ENCODE assay signal across 8 cellular contexts in the genomic region with DNA sequence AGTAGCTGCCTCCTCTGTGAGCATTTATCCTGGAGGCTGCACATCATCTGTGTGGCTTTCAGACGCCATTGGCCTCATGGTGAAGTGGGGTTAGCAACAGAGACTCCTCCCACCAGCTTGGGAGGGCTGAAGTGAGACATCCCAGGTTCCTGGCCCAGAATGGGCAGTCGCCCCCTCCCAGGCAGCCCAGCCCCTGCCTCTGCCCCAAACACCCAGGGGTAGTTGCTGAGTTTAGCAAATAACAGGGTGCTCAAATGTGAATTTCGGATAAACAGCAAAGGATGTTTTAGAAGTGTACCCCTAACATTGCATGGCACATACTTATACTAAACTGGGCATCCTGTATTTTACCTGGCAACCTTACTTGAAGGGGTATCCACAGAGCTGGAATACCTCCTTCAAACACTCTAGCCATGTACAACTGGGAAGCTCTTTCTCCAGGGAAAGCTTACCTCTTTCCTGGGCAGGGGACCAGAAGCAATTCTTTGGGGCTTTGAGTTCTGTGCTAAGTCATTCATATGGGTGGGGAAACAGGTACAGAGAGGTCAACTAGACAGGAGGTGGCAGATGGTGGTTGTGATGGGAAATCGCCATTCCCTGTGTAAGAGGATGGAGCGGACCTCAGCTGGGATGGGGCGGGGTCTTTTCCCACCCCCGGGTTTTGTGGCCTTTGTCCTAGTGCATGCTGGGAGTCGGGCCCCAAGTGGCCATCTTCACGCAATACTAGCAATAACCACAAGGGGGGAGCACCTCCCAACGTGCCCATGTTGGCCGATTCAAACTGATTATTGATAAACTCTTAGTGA. TPM values are rescaled to one million over a fixed set of nuclear protein-coding genes. Genes with fewer than 3 reads are reported as not detected.
DNase-seq lines count a peak whose midpoint lies in the region; ATAC-seq, FAIRE-seq and TF ChIP-seq lines count a peak whose summit lies in the region.

No MANE protein-coding gene starts in this region.

- no peaks in the 10 kb centered on the region for H3K27me3 ChIP-seq in endothelial cell of umbilical vein (ENCODE audit: control insufficient read depth in 2 of 2, insufficient read depth in 2 of 2, low read length in 2 of 2)
- no peaks in the 10 kb centered on the region for H3K27me3 ChIP-seq in naive thymus-derived CD4-positive, alpha-beta T cell (ENCODE audit: control insufficient read depth in 2 of 2, insufficient read depth in 2 of 2, low read length in 2 of 2)

- dilution Hi-C loops in endothelial cell of umbilical vein (cut with MboI; ENCODE audit: extremely low pct_ligation_motif_present, low sequenced_read_pairs) = no loop called here

- no peak overlapping the region for H3K4me3 ChIP-seq in endothelial cell of umbilical vein (replicated peaks in 1 of 3; ENCODE audit: insufficient read depth in 1 of 3, low read depth in 1 of 3, low read length in 3 of 3)
- no peak overlapping the region for H3K4me3 ChIP-seq in naive thymus-derived CD4-positive, alpha-beta T cell (ENCODE audit: low read length)

- H3K27ac ChIP-seq in endothelial cell of umbilical vein (ENCODE audit: insufficient read depth, low read depth, low read length) = no peak overlapping the region
- H3K27ac ChIP-seq in naive thymus-derived CD4-positive, alpha-beta T cell (ENCODE audit: low read depth, low read length) = no peak overlapping the region

- H3K27me3 Mint-ChIP-seq in naive thymus-derived CD4-positive, alpha-beta T cell = peaks cover 32 to 76% (median 56%) of the 10 kb centered on the region in 5 donors

- peak; percentile 21 for TF ChIP-seq POLR2A in endothelial cell of umbilical vein (IDR thresholded peaks at IDR 0.05; ENCODE audit: low read depth, low read length)

- peaks cover 0 to 6% (median 0%) of the 10 kb centered on the region in 5 donors for H3K36me3 Mint-ChIP-seq in naive thymus-derived CD4-positive, alpha-beta T cell

- H3K9me3 ChIP-seq in endothelial cell of umbilical vein (replicated peaks; ENCODE audit: control insufficient read depth, insufficient read depth, low read length) = no peaks in the 10 kb centered on the region
- no peaks in the 10 kb centered on the region for H3K9me3 ChIP-seq in naive thymus-derived CD4-positive, alpha-beta T cell (ENCODE audit: control insufficient read depth in 2 of 3, low read length in 3 of 3)

- no peaks in the 10 kb centered on the region for H3K9me1 ChIP-seq in endothelial cell of umbilical vein (replicated peaks; ENCODE audit: control insufficient read depth, extremely low read depth, insufficient read depth, low read length)

- peaks cover 0 to 18% (median 7%) of the 10 kb centered on the region in 11 donors for H3K9me3 Mint-ChIP-seq in naive thymus-derived CD4-positive, alpha-beta T cell

- no peak overlapping the region for H3K27ac Mint-ChIP-seq in naive thymus-derived CD4-positive, alpha-beta T cell

- H2AFZ ChIP-seq in endothelial cell of umbilical vein (ENCODE audit: low read depth, low read length) = peak overlapping the region; percentile 97

- no peaks in the 10 kb centered on the region for H3K4me1 ChIP-seq in endothelial cell of umbilical vein (ENCODE audit: control insufficient read depth, extremely low read depth, insufficient read depth, low read length)
- H3K4me1 ChIP-seq in naive thymus-derived CD4-positive, alpha-beta T cell (ENCODE audit: control insufficient read depth in 2 of 2, insufficient read depth in 2 of 2, low read length in 2 of 2) = peaks cover 0 to 9% of the 10 kb centered on the region in 2 donors

- peak; percentile 95 for FAIRE-seq in endothelial cell of umbilical vein (lab: Jason Lieb, UNC)

- POLR2A ChIA-PET in endothelial cell of umbilical vein (lab: Charles Lee) = interaction anchor here (0.6 to 1.0 kb wide), 2 partner anchors 21 to 873 kb away, joined by 4 to 5 read pairs; no protein-coding TSS in a partner anchor
- POLR2A ChIA-PET in naive thymus-derived CD4-positive, alpha-beta T cell (lab: Charles Lee) = interaction anchor here (0.5 to 1.6 kb wide), 3 partner anchors 8 to 141 kb away, joined by 3 to 10 read pairs (median 3); no protein-coding TSS in a partner anchor

- H3K4me1 Mint-ChIP-seq in naive thymus-derived CD4-positive, alpha-beta T cell = peaks cover 13 to 35% (median 18%) of the 10 kb centered on the region in 7 donors

- TSS peak; percentile 99 for BruUV-seq in endothelial cell of umbilical vein (replicated peaks; lab: Mats Ljungman, UMichigan)

- CTCF ChIA-PET in endothelial cell of umbilical vein (lab: Charles Lee) = interaction anchor here (0.7 to 4.3 kb wide), 14 partner anchors 11 to 640 kb away, joined by 3 to 40 read pairs (median 4); partner anchors contain the start of genes MTFP1, RNF215 and SEC14L2
- CTCF ChIA-PET in naive thymus-derived CD4-positive, alpha-beta T cell (lab: Charles Lee) = interaction anchor here (0.6 to 2.0 kb wide), 3 partner anchors 9 to 60 kb away, joined by 4 read pairs; no protein-coding TSS in a partner anchor

- peak; percentile 77 to 83 for TF ChIP-seq CTCF in endothelial cell of umbilical vein (IDR thresholded peaks at IDR 0.05; ENCODE audit: extremely low read depth in 1 of 2, insufficient read depth in 1 of 2, low read depth in 1 of 2, low read length in 2 of 2)

- no peaks in the 10 kb centered on the region for H3K36me3 ChIP-seq in endothelial cell of umbilical vein (ENCODE audit: control insufficient read depth in 2 of 2, extremely low read depth in 1 of 2, insufficient read depth in 2 of 2, low read length in 2 of 2)
- H3K36me3 ChIP-seq in naive thymus-derived CD4-positive, alpha-beta T cell (ENCODE audit: control insufficient read depth in 2 of 3, insufficient read depth in 3 of 3, low read length in 3 of 3) = no peaks in the 10 kb centered on the region

- H3K9ac ChIP-seq in endothelial cell of umbilical vein (replicated peaks; ENCODE audit: extremely low read depth, insufficient read depth, low read length) = no peak overlapping the region

- DNase-seq in Ammon's horn (ENCODE audit: low spot score) (peak; percentile 62), GM19238 (ENCODE audit: insufficient read length, low spot score) (peak; percentile 69), NCI-H345 (lab: John Stamatoyannopoulos, UW) (peak; percentile 60), endothelial cell of umbilical vein (ENCODE audit: low read depth, low spot score) (peak; percentile 76)
- DNase-seq in activated CD4-positive, alpha-beta T cell treated with anti-CD3 and anti-CD28 coated beads, Interleukin-2, amount 50 U/mL, for 4 hours = peak; percentile 22 to 44
- DNase-seq in naive thymus-derived CD4-positive, alpha-beta T cell = peak in 4 of 9 donors; percentile 34 to 61 (median 46)

- H3K4me2 ChIP-seq in endothelial cell of umbilical vein (ENCODE audit: insufficient read depth, low read length) = peak overlapping the region; percentile 52

- no peaks in the 10 kb centered on the region for H3K79me2 ChIP-seq in endothelial cell of umbilical vein (ENCODE audit: control insufficient read depth, insufficient read depth, low read length)

- intact Hi-C loops in endothelial cell of umbilical vein (cut with micrococcal nuclease) = loop anchor here (1.0 kb wide), 3 partner anchors 40 to 310 kb away; no protein-coding TSS in a partner anchor
- intact Hi-C loops in naive thymus-derived CD4-positive, alpha-beta T cell (cut with micrococcal nuclease) = loop anchor here (1.0 to 2.0 kb wide), 2 partner anchors 40 kb away; no protein-coding TSS in a partner anchor

- H3K4me3 Mint-ChIP-seq in naive thymus-derived CD4-positive, alpha-beta T cell = no peak overlapping the region

- H4K20me1 ChIP-seq in endothelial cell of umbilical vein (replicated peaks; ENCODE audit: control insufficient read depth, extremely low read depth, insufficient read depth, low read length) = no peaks in the 10 kb centered on the region

- peak; percentile 54 for ATAC-seq in naive thymus-derived CD4-positive, alpha-beta T cell
- ATAC-seq in GM18519 (IDR thresholded peaks at IDR 0.05; ENCODE audit: low FRiP score, unreplicated experiment) (no peak), HG02759 (IDR thresholded peaks at IDR 0.05; ENCODE audit: unreplicated experiment) (no peak)

RNA-seq across cellular contexts. Expression of gene MTFP1, which starts 19.3 kb away (rescaled TPM):
- 30.3 and 33.9 TPM in 2 replicates for total RNA-seq in endothelial cell of umbilical vein
- 41.9 and 55.4 TPM in 2 replicates for polyA plus RNA-seq in endothelial cell of umbilical vein
- 30.6 and 32.7 TPM in 2 replicates for polyA plus RNA-seq in endothelial cell of umbilical vein (2011; cell fraction: cytosol; rRNA removed)
- 20.6 and 21.5 TPM in 2 replicates for polyA plus RNA-seq in endothelial cell of umbilical vein (2011; cell fraction: nucleus; rRNA removed)
- 19.4 and 24.2 TPM in 2 replicates for polyA plus RNA-seq in endothelial cell of umbilical vein (2012)
- 10.8 and 20.8 TPM in 2 replicates for polyA minus RNA-seq in endothelial cell of umbilical vein
- 35.0 TPM for polyA minus RNA-seq in endothelial cell of umbilical vein (2011; cell fraction: cytosol; rRNA and poly(A)+ RNA removed)
- 18.0 and 18.9 TPM in 2 replicates for polyA minus RNA-seq in endothelial cell of umbilical vein (2011; cell fraction: nucleus; rRNA and poly(A)+ RNA removed)
- total RNA-seq in naive thymus-derived CD4-positive, alpha-beta T cell = 10 to 100 TPM; 10.2 to 68.2 (median 23.6) TPM
- polyA plus RNA-seq in naive thymus-derived CD4-positive, alpha-beta T cell = 10 to 100 TPM; 26.7 to 30.4 TPM

RNA-seq across cellular contexts. Expression of gene SEC14L3, which starts 27.0 kb away (rescaled TPM):
- not detected in 2 replicates for total RNA-seq in endothelial cell of umbilical vein
- polyA plus RNA-seq in endothelial cell of umbilical vein = not detected in 2 replicates
- polyA plus RNA-seq in endothelial cell of umbilical vein (2011; cell fraction: cytosol; rRNA removed) = not detected in 2 replicates
- not detected in 2 replicates for polyA plus RNA-seq in endothelial cell of umbilical vein (2011; cell fraction: nucleus; rRNA removed)
- not detected in 2 replicates for polyA plus RNA-seq in endothelial cell of umbilical vein (2012)
- polyA minus RNA-seq in endothelial cell of umbilical vein = not detected in 2 replicates
- polyA minus RNA-seq in endothelial cell of umbilical vein (2011; cell fraction: cytosol; rRNA and poly(A)+ RNA removed) = not detected
- polyA minus RNA-seq in endothelial cell of umbilical vein (2011; cell fraction: nucleus; rRNA and poly(A)+ RNA removed) = not detected in 2 replicates
- total RNA-seq in naive thymus-derived CD4-positive, alpha-beta T cell = not detected
- polyA plus RNA-seq in naive thymus-derived CD4-positive, alpha-beta T cell = not detected

RNA-seq across cellular contexts. Expression of gene SEC14L2, which starts 48.0 kb away (rescaled TPM):
- 22.7 and 28.8 TPM in 2 replicates for total RNA-seq in endothelial cell of umbilical vein
- polyA plus RNA-seq in endothelial cell of umbilical vein = 22.5 and 24.0 TPM in 2 replicates
- 32.7 and 34.4 TPM in 2 replicates for polyA plus RNA-seq in endothelial cell of umbilical vein (2011; cell fraction: cytosol; rRNA removed)
- polyA plus RNA-seq in endothelial cell of umbilical vein (2011; cell fraction: nucleus; rRNA removed) = 45.3 and 46.8 TPM in 2 replicates
- 22.1 and 26.8 TPM in 2 replicates for polyA plus RNA-seq in endothelial cell of umbilical vein (2012)
- 38.3 and 59.6 TPM in 2 replicates for polyA minus RNA-seq in endothelial cell of umbilical vein
- 2.0 TPM for polyA minus RNA-seq in endothelial cell of umbilical vein (2011; cell fraction: cytosol; rRNA and poly(A)+ RNA removed)
- polyA minus RNA-seq in endothelial cell of umbilical vein (2011; cell fraction: nucleus; rRNA and poly(A)+ RNA removed) = 25.6 and 26.1 TPM in 2 replicates
- total RNA-seq in naive thymus-derived CD4-positive, alpha-beta T cell = 100 to 1,000 TPM in 1 of 5 experiments, 10 to 100 TPM in 4; 10.7 to 147 (median 16.5) TPM
- 10 to 100 TPM; 12.7 to 20.7 TPM for polyA plus RNA-seq in naive thymus-derived CD4-positive, alpha-beta T cell

RNA-seq across cellular contexts. Expression of gene RNF215, which starts 57.6 kb away (rescaled TPM):
- 24.4 and 26.9 TPM in 2 replicates for total RNA-seq in endothelial cell of umbilical vein
- polyA plus RNA-seq in endothelial cell of umbilical vein = 16.7 and 21.7 TPM in 2 replicates
- 7.9 and 11.9 TPM in 2 replicates for polyA plus RNA-seq in endothelial cell of umbilical vein (2011; cell fraction: cytosol; rRNA removed)
- 54.6 and 61.2 TPM in 2 replicates for polyA plus RNA-seq in endothelial cell of umbilical vein (2011; cell fraction: nucleus; rRNA removed)
- 14.1 and 23.1 TPM in 2 replicates for polyA plus RNA-seq in endothelial cell of umbilical vein (2012)
- polyA minus RNA-seq in endothelial cell of umbilical vein = 16.5 and 20.9 TPM in 2 replicates
- polyA minus RNA-seq in endothelial cell of umbilical vein (2011; cell fraction: cytosol; rRNA and poly(A)+ RNA removed) = 3.4 TPM
- 14.1 and 18.8 TPM in 2 replicates for polyA minus RNA-seq in endothelial cell of umbilical vein (2011; cell fraction: nucleus; rRNA and poly(A)+ RNA removed)
- 10 to 100 TPM in 1 of 5 experiments, 1 to 10 TPM in 4; 4.3 to 10.8 (median 5.3) TPM for total RNA-seq in naive thymus-derived CD4-positive, alpha-beta T cell
- 1 to 10 TPM in 1 of 2 donors, under 1 TPM in 1; 0.08 to 1.1 TPM for polyA plus RNA-seq in naive thymus-derived CD4-positive, alpha-beta T cell
